In the genomic region with DNA sequence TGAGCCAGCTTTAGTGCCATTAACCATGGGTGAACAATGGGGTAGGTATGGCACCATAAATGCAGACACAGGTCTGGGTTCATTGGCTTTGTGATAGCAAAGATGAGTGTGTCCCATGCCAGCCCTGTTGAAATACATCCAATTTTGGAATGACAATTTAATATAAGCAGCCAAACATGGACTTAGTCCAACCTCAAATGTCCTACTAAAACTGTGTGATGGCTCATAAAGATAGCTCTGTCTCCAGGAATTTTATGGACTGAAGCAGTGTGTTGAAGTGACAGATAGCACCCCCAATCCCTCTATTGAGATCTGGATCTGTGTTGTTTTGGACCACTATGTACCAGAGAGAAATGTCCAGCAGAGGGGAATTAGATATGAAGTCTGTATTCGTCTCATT, we compare ENCODE assay signal across 9 cellular contexts.
"Had no signal": no experiment of that assay in that cellular context is flagged by ENCODE, and none has a peak within 500 bp of the region (broad histone marks: within the 10 kb centered on the region; RNA-seq: fewer than 3 reads in every experiment).

No MANE protein-coding gene starts in this region.

- ATAC-seq: HCT116, HepG2 had no signal

- H3K27me3 Mint-ChIP-seq: IgD-negative memory B cell had no signal

- DNase-seq: GM23248, GOT3, H7, HFFc6 had no signal

- H3K36me3 ChIP-seq: HAP-1 had no signal

- H3K4me3 Mint-ChIP-seq: HFFc6, IgD-negative memory B cell had no signal

- H3K9me3 Mint-ChIP-seq: HFFc6, IgD-negative memory B cell had no signal

- H3K4me1 Mint-ChIP-seq: IgD-negative memory B cell had no signal

- H3K27ac ChIP-seq: GM23248, HL-60 had no signal

- H3K9me3 ChIP-seq: HAP-1 had no signal

- H2AFZ ChIP-seq: GM23248 had no signal

- H3K36me3 Mint-ChIP-seq: IgD-negative memory B cell had no signal

- H3K4me1 ChIP-seq: HAP-1 had no signal

- H3K27ac Mint-ChIP-seq: HFFc6, IgD-negative memory B cell had no signal

- H3K4me3 ChIP-seq: GM23248, HAP-1 had no signal

- H3K9ac ChIP-seq: GM23248 had no signal
